17 cellular contexts compared by ENCODE assay signal in the genomic region with DNA sequence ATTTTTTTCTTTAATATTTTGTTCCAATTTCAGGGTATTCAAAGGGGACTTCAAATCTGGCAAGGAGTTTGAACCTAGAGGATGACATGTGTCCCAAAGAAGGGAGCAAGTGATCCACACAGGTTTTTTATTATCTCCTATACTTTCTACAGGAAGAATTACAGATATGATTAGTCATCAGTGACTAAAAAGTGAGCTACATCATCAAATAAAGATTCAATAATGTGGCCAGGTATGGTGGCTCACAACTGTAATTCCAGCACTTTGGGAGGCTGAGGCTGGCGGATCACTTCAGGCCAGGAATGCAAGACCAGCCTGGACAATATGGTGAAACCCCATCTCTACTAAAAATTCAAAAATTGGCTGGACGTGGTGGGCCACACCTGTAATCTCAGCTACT. TPM values are rescaled to one million over a fixed set of nuclear protein-coding genes. Genes with fewer than 3 reads are reported as not detected.
"Had no signal": no experiment of that assay in that cellular context is flagged by ENCODE, and none has a peak within 500 bp of the region (broad histone marks: within the 10 kb centered on the region; RNA-seq: fewer than 3 reads in every experiment).

No MANE protein-coding gene starts in this region.

- DNase-seq: KBM-7, NCI-H1092, NCI-H1105 treated with DMSO at 0.1 percent for 48 hours, NCI-H1417 treated with DMSO at 0.1 percent for 48 hours, NCI-H146, NCI-H1694 treated with DMSO at 0.1 percent for 48 hours, NCI-H1930, NCI-H2081, NCI-H2107, NCI-H2227 treated with DMSO at 0.1 percent for 48 hours, NCI-H524, NCI-H526 treated with DMSO at 0.1 percent for 48 hours, NCI-H774, Right ventricle myocardium superior had no signal

- ATAC-seq: Panc1, SK-N-SH treated with all-trans-retinoic acid at 6 μM for 48 hours had no signal

RNA-seq across cellular contexts. Expression of gene GLT8D2, which starts 24.2 kb away (rescaled TPM):
- total RNA-seq: HT-29 had no signal
